Comparison of ENCODE assay signal across 8 cellular contexts in genomic region chr6:2733324-2733723, GRCh38.
DNase-seq lines count a peak whose midpoint lies in the region; ATAC-seq and TF ChIP-seq lines count a peak whose summit lies in the region.

No MANE protein-coding gene starts in this region.

- DNase-seq in NOMO-1 treated with dmso at 0.1 percent for 144 hours (lab: John Stamatoyannopoulos, UW; ENCODE audit: unreplicated experiment) (peak; percentile 78), erythroblast (lab: John Stamatoyannopoulos, UW) (peak; percentile 54 to 68), NCI-H1048 (lab: John Stamatoyannopoulos, UW) (no peak), iPS-NIHi11 (ENCODE audit: low spot score) (no peak), NCI-H345 treated with DMSO at 0.1 percent for 48 hours (lab: John Stamatoyannopoulos, UW; ENCODE audit: unreplicated experiment) (no peak)
- DNase-seq in stimulated activated CD4-positive, alpha-beta T cell treated with anti-CD3 and anti-CD28 coated beads, Interleukin-2, amount 100 ng/mL, for 48 hours = peak; percentile 11 to 36

- peak; percentile 92 for ATAC-seq in GM18511 (IDR thresholded peaks at IDR 0.05; ENCODE audit: unreplicated experiment)
- ATAC-seq in HG02759 (IDR thresholded peaks at IDR 0.05; ENCODE audit: unreplicated experiment) = peak; percentile 94

- TF ChIP-seq POLR2A in erythroblast (IDR thresholded peaks at IDR 0.05; ENCODE audit: low read length) = peak; percentile 25

Comparison
In these comparisons a context has a peak if more than half of its experiments do, and no peak if none do; other contexts are left out.
1. DNase-seq: peak in NOMO-1 treated with dmso at 0.1 percent for 144 hours (single experiment), erythroblast (2 of 2) and stimulated activated CD4-positive, alpha-beta T cell treated with anti-CD3 and anti-CD28 coated beads, Interleukin-2, amount 100 ng/mL, for 48 hours (2 of 2); none in NCI-H1048 (single experiment), iPS-NIHi11 (single experiment) and NCI-H345 treated with DMSO at 0.1 percent for 48 hours (single experiment).